ENCODE assay signal across 8 cellular contexts in the genomic region with DNA sequence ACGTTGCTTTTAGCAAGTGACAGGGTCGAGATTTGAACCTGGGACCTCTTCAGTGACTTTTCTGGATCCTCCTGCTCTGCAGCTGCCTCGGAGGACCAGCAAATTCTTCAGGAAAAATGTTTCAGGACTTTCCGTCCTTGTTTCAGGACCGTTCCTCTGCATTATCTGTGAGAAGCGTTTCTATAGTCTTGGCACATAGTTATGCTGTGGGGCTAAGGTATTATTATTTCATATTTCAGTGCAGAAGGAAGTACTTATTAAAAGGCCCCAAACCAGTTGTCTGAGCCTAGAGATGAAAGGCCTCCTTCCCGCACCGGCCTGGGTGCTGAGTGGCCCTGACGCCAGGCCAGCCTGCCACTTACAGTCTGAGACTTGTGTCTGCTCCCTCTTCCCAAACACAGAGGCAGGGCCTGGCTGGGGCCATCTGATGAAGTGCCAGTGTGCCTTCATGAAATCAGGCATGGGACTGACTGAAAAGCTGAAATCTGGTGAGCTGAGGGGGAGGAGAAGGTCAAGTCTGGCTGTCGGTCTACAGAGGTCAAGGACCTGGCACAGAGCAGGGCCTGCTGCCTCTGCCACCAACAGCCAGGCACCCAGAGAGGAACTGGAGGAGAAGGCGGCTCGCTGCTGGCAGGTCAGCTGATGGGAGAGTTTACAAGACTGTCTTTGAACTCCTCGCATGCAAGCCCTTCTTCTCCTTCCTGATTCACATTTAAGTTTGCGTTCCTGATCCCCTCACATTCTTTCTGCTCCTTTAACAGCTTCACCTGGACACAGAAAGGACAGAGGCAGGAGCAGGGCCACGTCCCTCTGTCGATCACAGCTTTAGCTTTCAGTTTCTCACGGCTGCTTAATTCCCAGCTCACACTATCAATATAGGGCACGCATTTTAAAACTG. TPM values are rescaled to one million over a fixed set of nuclear protein-coding genes. Genes with fewer than 3 reads are reported as not detected.
DNase-seq lines count a peak whose midpoint lies in the region; ATAC-seq and TF ChIP-seq lines count a peak whose summit lies in the region.

No MANE protein-coding gene starts in this region.

- H3K4me3 Mint-ChIP-seq in Calu3 (ENCODE audit: low read depth, unreplicated experiment): peak overlapping the region; percentile 69
- peak overlapping the region; percentile 80 for H3K4me3 Mint-ChIP-seq in activated T-helper 1 cell treated with anti-CD3 and anti-CD28 coated beads, Interleukin-12 subunit alpha, Interleukin-12 subunit beta, Interleukin-2, Interleukin-4 antibody, amounts not matched to agents 30 ng/mL and 10 ng/mL and 1 ng/mL, durations not matched to agents 14 hours and 24 hours and 36 hours

- CTCF ChIA-PET in Calu3 (lab: Charles Lee): interaction anchor here (1.5 kb wide), 1 partner anchor 13 kb away, joined by 5 read pairs; no protein-coding TSS in a partner anchor

- intact Hi-C loops in Calu3 (cut with micrococcal nuclease; ENCODE audit: unreplicated experiment): no loop called here
- intact Hi-C loops in activated T-helper 1 cell treated with anti-CD3 and anti-CD28 coated beads, Interleukin-12 subunit alpha, Interleukin-12 subunit beta, Interleukin-2, Interleukin-4 antibody, amounts not matched to agents 30 ng/mL and 10 ng/mL and 1 ng/mL, durations not matched to agents 14 hours and 24 hours and 36 hours (cut with micrococcal nuclease): no loop called here
- intact Hi-C loops in Right ventricle myocardium superior (cut with DNase I): no loop called here

- TF ChIP-seq CTCF in Calu3 (IDR thresholded peaks at IDR 0.05; ENCODE audit: unreplicated experiment): no peak

- peak overlapping the region; percentile 83 for H3K27ac ChIP-seq in rectal smooth muscle tissue (ENCODE audit: low read depth, low read length)

- BruUV-seq in Calu3 (replicated peaks; lab: Mats Ljungman, UMichigan): no TSS peak

- H3K4me3 ChIP-seq in rectal smooth muscle tissue (ENCODE audit: low read length): peak overlapping the region; percentile 49

- peak; percentile 80 for ATAC-seq in GM19467 (IDR thresholded peaks at IDR 0.05; ENCODE audit: unreplicated experiment)
- peak; percentile 61 for ATAC-seq in HG03558 (IDR thresholded peaks at IDR 0.05; ENCODE audit: extremely low read depth, unreplicated experiment)
- ATAC-seq in Right ventricle myocardium superior (ENCODE audit: poor library complexity): peak; percentile 89

- no peaks in the 10 kb centered on the region for H3K9me3 Mint-ChIP-seq in Calu3 (ENCODE audit: low read depth, unreplicated experiment)
- no peaks in the 10 kb centered on the region for H3K9me3 Mint-ChIP-seq in activated T-helper 1 cell treated with anti-CD3 and anti-CD28 coated beads, Interleukin-12 subunit alpha, Interleukin-12 subunit beta, Interleukin-2, Interleukin-4 antibody, amounts not matched to agents 30 ng/mL and 10 ng/mL and 1 ng/mL, durations not matched to agents 14 hours and 24 hours and 36 hours

- no peaks in the 10 kb centered on the region for H3K27me3 Mint-ChIP-seq in Calu3 (ENCODE audit: unreplicated experiment)
- H3K27me3 Mint-ChIP-seq in activated T-helper 1 cell treated with anti-CD3 and anti-CD28 coated beads, Interleukin-12 subunit alpha, Interleukin-12 subunit beta, Interleukin-2, Interleukin-4 antibody, amounts not matched to agents 30 ng/mL and 10 ng/mL and 1 ng/mL, durations not matched to agents 14 hours and 24 hours and 36 hours (ENCODE audit: insufficient read depth): peaks cover 3% of the 10 kb centered on the region

- peaks cover 15% of the 10 kb centered on the region for H3K4me1 Mint-ChIP-seq in Calu3 (ENCODE audit: low read depth, unreplicated experiment)
- peaks cover 18% of the 10 kb centered on the region for H3K4me1 Mint-ChIP-seq in activated T-helper 1 cell treated with anti-CD3 and anti-CD28 coated beads, Interleukin-12 subunit alpha, Interleukin-12 subunit beta, Interleukin-2, Interleukin-4 antibody, amounts not matched to agents 30 ng/mL and 10 ng/mL and 1 ng/mL, durations not matched to agents 14 hours and 24 hours and 36 hours (ENCODE audit: low read depth)

- H3K27me3 ChIP-seq in rectal smooth muscle tissue (ENCODE audit: control insufficient read depth, insufficient read depth, low read length): no peaks in the 10 kb centered on the region

- no peaks in the 10 kb centered on the region for H3K36me3 Mint-ChIP-seq in Calu3 (ENCODE audit: insufficient read depth, unreplicated experiment)
- no peaks in the 10 kb centered on the region for H3K36me3 Mint-ChIP-seq in activated T-helper 1 cell treated with anti-CD3 and anti-CD28 coated beads, Interleukin-12 subunit alpha, Interleukin-12 subunit beta, Interleukin-2, Interleukin-4 antibody, amounts not matched to agents 30 ng/mL and 10 ng/mL and 1 ng/mL, durations not matched to agents 14 hours and 24 hours and 36 hours (ENCODE audit: low read depth)

- H3K27ac Mint-ChIP-seq in Calu3 (ENCODE audit: unreplicated experiment): peak overlapping the region; percentile 74
- peak overlapping the region; percentile 82 for H3K27ac Mint-ChIP-seq in activated T-helper 1 cell treated with anti-CD3 and anti-CD28 coated beads, Interleukin-12 subunit alpha, Interleukin-12 subunit beta, Interleukin-2, Interleukin-4 antibody, amounts not matched to agents 30 ng/mL and 10 ng/mL and 1 ng/mL, durations not matched to agents 14 hours and 24 hours and 36 hours

- H3K36me3 ChIP-seq in rectal smooth muscle tissue (ENCODE audit: control insufficient read depth, insufficient read depth, low read length): no peaks in the 10 kb centered on the region

- peaks cover 5% of the 10 kb centered on the region for H3K4me1 ChIP-seq in rectal smooth muscle tissue (ENCODE audit: control insufficient read depth, insufficient read depth, low read length)

- DNase-seq in Calu3: peak; percentile 30
- no peak for DNase-seq in activated T-helper 1 cell treated with anti-CD3 and anti-CD28 coated beads, Interleukin-12 subunit alpha, Interleukin-12 subunit beta, Interleukin-2, Interleukin-4 antibody, amounts not matched to agents 30 ng/mL and 10 ng/mL and 1 ng/mL, durations not matched to agents 14 hours and 24 hours and 36 hours (ENCODE audit: low spot score)
- peak; percentile 85 for DNase-seq in Right ventricle myocardium superior
- no peak for DNase-seq in NCI-H345 treated with DMSO at 0.1 percent for 48 hours (lab: John Stamatoyannopoulos, UW; ENCODE audit: unreplicated experiment)
- no peak for DNase-seq in GM19240 (ENCODE audit: insufficient read length, low spot score)

- H3K9ac ChIP-seq in rectal smooth muscle tissue (ENCODE audit: low read length): peak overlapping the region; percentile 19

RNA-seq across cellular contexts. Expression of gene QKI, which starts 8.9 kb away (rescaled TPM):
- 94.1 and 131 TPM in 2 replicates for total RNA-seq in Calu3 (2022)
- 71.1 and 72.5 TPM in 2 replicates for total RNA-seq in activated T-helper 1 cell treated with anti-CD3 and anti-CD28 coated beads, Interleukin-12 subunit alpha, Interleukin-12 subunit beta, Interleukin-2, Interleukin-4 antibody, amounts not matched to agents 30 ng/mL and 10 ng/mL and 1 ng/mL, durations not matched to agents 14 hours and 24 hours and 36 hours
- 477 TPM for total RNA-seq in Right ventricle myocardium superior

Comparison
In these comparisons a context has a peak if more than half of its experiments do, and no peak if none do; other contexts are left out.
1. DNase-seq: peak in Calu3 (single experiment) and Right ventricle myocardium superior (single experiment); none in activated T-helper 1 cell treated with anti-CD3 and anti-CD28 coated beads, Interleukin-12 subunit alpha, Interleukin-12 subunit beta, Interleukin-2, Interleukin-4 antibody, amounts not matched to agents 30 ng/mL and 10 ng/mL and 1 ng/mL, durations not matched to agents 14 hours and 24 hours and 36 hours (single experiment), NCI-H345 treated with DMSO at 0.1 percent for 48 hours (single experiment) and GM19240 (single experiment).
2. Peak in every context shown above with its lines, with median percentiles within 50 percentile points of each other: ATAC-seq.